In genomic region chr1:116168277-116169032, GRCh38 we compare ENCODE assay signal across 7 cellular contexts. TPM values are rescaled to one million over a fixed set of nuclear protein-coding genes. Genes with fewer than 3 reads are reported as not detected.
A peak's percentile ranks its signal among the peaks of the same experiment; 100 is the strongest.
DNase-seq lines count a peak whose midpoint lies in the region; ATAC-seq and TF ChIP-seq lines count a peak whose summit lies in the region.

No MANE protein-coding gene starts in this region.

- peak; percentile 57 for TF ChIP-seq CTCF in fibroblast of the aortic adventitia (IDR thresholded peaks at IDR 0.05; ENCODE audit: insufficient read depth, low read length)
- peak; percentile 91 for TF ChIP-seq CTCF in nephron progenitor cell (IDR thresholded peaks at IDR 0.05)

- peaks cover 6% of the 10 kb centered on the region for H3K4me1 Mint-ChIP-seq in activated T-helper 2 cell treated with anti-CD3 and anti-CD28 coated beads, Interferon-gamma antibody, Interleukin-2, Interleukin-4, amounts not matched to agents 10 μg/mL and 5 μg/mL and 100 μg/mL, durations not matched to agents 14 hours and 24 hours and 36 hours (ENCODE audit: low read depth)
- peaks cover 34% of the 10 kb centered on the region for H3K4me1 Mint-ChIP-seq in nephron progenitor cell

- H3K9me3 Mint-ChIP-seq in activated T-helper 2 cell treated with anti-CD3 and anti-CD28 coated beads, Interferon-gamma antibody, Interleukin-2, Interleukin-4, amounts not matched to agents 10 μg/mL and 5 μg/mL and 100 μg/mL, durations not matched to agents 14 hours and 24 hours and 36 hours = no peaks in the 10 kb centered on the region
- no peaks in the 10 kb centered on the region for H3K9me3 Mint-ChIP-seq in nephron progenitor cell

- DNase-seq in NCI-H774 (lab: John Stamatoyannopoulos, UW) = peak; percentile 32
- peak; percentile 75 for DNase-seq in activated T-helper 2 cell treated with anti-CD3 and anti-CD28 coated beads, Interferon-gamma antibody, Interleukin-2, Interleukin-4, amounts not matched to agents 10 μg/mL and 5 μg/mL and 100 μg/mL, durations not matched to agents 14 hours and 24 hours and 36 hours (ENCODE audit: low spot score)
- peak; percentile 57 for DNase-seq in fibroblast of the aortic adventitia (ENCODE audit: low read depth)
- peak; percentile 91 for DNase-seq in nephron progenitor cell
- DNase-seq in stimulated activated naive CD8-positive, alpha-beta T cell treated with anti-CD3 and anti-CD28 coated beads, Interleukin-15, Interleukin-2, amounts not matched to agents 100 U/mL and 50 U/mL, for 24 hours = peak; percentile 91

- peak overlapping the region; percentile 62 for H3K4me3 ChIP-seq in fibroblast of the aortic adventitia (ENCODE audit: low read depth, low read length)

- peak overlapping the region; percentile 45 for H3K27ac Mint-ChIP-seq in activated T-helper 2 cell treated with anti-CD3 and anti-CD28 coated beads, Interferon-gamma antibody, Interleukin-2, Interleukin-4, amounts not matched to agents 10 μg/mL and 5 μg/mL and 100 μg/mL, durations not matched to agents 14 hours and 24 hours and 36 hours
- H3K27ac Mint-ChIP-seq in nephron progenitor cell = no peak overlapping the region

- peaks cover 21% of the 10 kb centered on the region for H3K27me3 Mint-ChIP-seq in activated T-helper 2 cell treated with anti-CD3 and anti-CD28 coated beads, Interferon-gamma antibody, Interleukin-2, Interleukin-4, amounts not matched to agents 10 μg/mL and 5 μg/mL and 100 μg/mL, durations not matched to agents 14 hours and 24 hours and 36 hours (ENCODE audit: low read depth)
- peaks cover 21% of the 10 kb centered on the region for H3K27me3 Mint-ChIP-seq in nephron progenitor cell (ENCODE audit: low read depth, poor library complexity)

- peak overlapping the region; percentile 74 for H3K4me3 Mint-ChIP-seq in activated T-helper 2 cell treated with anti-CD3 and anti-CD28 coated beads, Interferon-gamma antibody, Interleukin-2, Interleukin-4, amounts not matched to agents 10 μg/mL and 5 μg/mL and 100 μg/mL, durations not matched to agents 14 hours and 24 hours and 36 hours (ENCODE audit: low read depth)
- peak overlapping the region; percentile 83 for H3K4me3 Mint-ChIP-seq in nephron progenitor cell

- no peak for TF ChIP-seq POLR2A in GM18505 (IDR thresholded peaks at IDR 0.05; ENCODE audit: borderline replicate concordance, extremely low read depth, insufficient read depth, insufficient read length)

- H3K36me3 Mint-ChIP-seq in activated T-helper 2 cell treated with anti-CD3 and anti-CD28 coated beads, Interferon-gamma antibody, Interleukin-2, Interleukin-4, amounts not matched to agents 10 μg/mL and 5 μg/mL and 100 μg/mL, durations not matched to agents 14 hours and 24 hours and 36 hours (ENCODE audit: low read depth) = no peaks in the 10 kb centered on the region
- H3K36me3 Mint-ChIP-seq in nephron progenitor cell (ENCODE audit: low read depth) = no peaks in the 10 kb centered on the region

- intact Hi-C loops in activated T-helper 2 cell treated with anti-CD3 and anti-CD28 coated beads, Interferon-gamma antibody, Interleukin-2, Interleukin-4, amounts not matched to agents 10 μg/mL and 5 μg/mL and 100 μg/mL, durations not matched to agents 14 hours and 24 hours and 36 hours (cut with micrococcal nuclease) = loop anchor here (1.0 kb wide), 1 partner anchor 29 kb away; no protein-coding TSS in a partner anchor

- ATAC-seq in GM18505 (IDR thresholded peaks at IDR 0.05; ENCODE audit: unreplicated experiment) = peak; percentile 92
- peak; percentile 73 for ATAC-seq in HG02938 (IDR thresholded peaks at IDR 0.05; ENCODE audit: unreplicated experiment)
- peak; percentile 91 for ATAC-seq in stimulated activated naive CD8-positive, alpha-beta T cell treated with anti-CD3 and anti-CD28 coated beads, Interleukin-15, Interleukin-2, amounts not matched to agents 100 U/mL and 50 U/mL, for 24 hours

RNA-seq across cellular contexts. Expression of gene MAB21L3, which starts 57.3 kb away (rescaled TPM):
- total RNA-seq in activated T-helper 2 cell treated with anti-CD3 and anti-CD28 coated beads, Interferon-gamma antibody, Interleukin-2, Interleukin-4, amounts not matched to agents 10 μg/mL and 5 μg/mL and 100 μg/mL, durations not matched to agents 14 hours and 24 hours and 36 hours = not detected in 2 replicates
- total RNA-seq in fibroblast of the aortic adventitia (ENCODE audit: low replicate concordance) = 0.18 and 0.41 TPM in 2 replicates

Comparison
In these comparisons a context has a peak if more than half of its experiments do, and no peak if none do; other contexts are left out.
1. Peak in every context shown above with its lines: DNase-seq, ATAC-seq and H3K4me3 ChIP-seq.
2. DNase-seq: peak in every context shown above with its lines; median percentile 91 in nephron progenitor cell; 91 in stimulated activated naive CD8-positive, alpha-beta T cell treated with anti-CD3 and anti-CD28 coated beads, Interleukin-15, Interleukin-2, amounts not matched to agents 100 U/mL and 50 U/mL, for 24 hours; 75 in activated T-helper 2 cell treated with anti-CD3 and anti-CD28 coated beads, Interferon-gamma antibody, Interleukin-2, Interleukin-4, amounts not matched to agents 10 μg/mL and 5 μg/mL and 100 μg/mL, durations not matched to agents 14 hours and 24 hours and 36 hours; 57 in fibroblast of the aortic adventitia; 32 in NCI-H774.